23 cellular contexts compared by ENCODE assay signal in the genomic region with DNA sequence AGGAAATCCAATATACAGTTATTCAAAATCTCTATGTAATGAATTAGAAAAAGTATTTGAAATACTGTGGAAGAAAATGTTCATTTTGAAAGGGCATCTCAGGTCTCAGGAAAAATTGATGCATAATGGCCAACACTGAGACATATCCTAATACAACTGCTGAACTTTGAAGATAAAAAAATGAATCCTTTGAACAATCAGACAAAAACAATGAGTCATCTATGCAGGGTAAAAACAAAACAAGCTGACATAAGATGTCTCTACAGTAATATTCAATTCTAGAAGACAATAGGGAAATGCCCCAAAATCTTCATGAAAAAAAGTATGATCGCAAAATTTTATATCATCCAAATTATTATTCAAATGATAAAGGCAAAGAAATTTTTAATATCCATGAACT. TPM values are rescaled to one million over a fixed set of nuclear protein-coding genes. Genes with fewer than 3 reads are reported as not detected.
DNase-seq lines count a peak whose midpoint lies in the region; ATAC-seq, FAIRE-seq and TF ChIP-seq lines count a peak whose summit lies in the region.
"Had no signal": no experiment of that assay in that cellular context is flagged by ENCODE, and none has a peak within 500 bp of the region (broad histone marks: within the 10 kb centered on the region; RNA-seq: fewer than 3 reads in every experiment).

No MANE protein-coding gene starts in this region.

- H3K4me1 ChIP-seq in keratinocyte (ENCODE audit: control insufficient read depth, extremely low read depth, insufficient read depth, low read length), result peaks cover 6% of the 10 kb centered on the region
- H3K4me1 ChIP-seq: parathyroid adenoma had no signal

- peak; percentile 3 for DNase-seq in DMS53 (lab: John Stamatoyannopoulos, UW)
- DNase-seq in DMS53 treated with DMSO at 0.1 percent for 48 hours (lab: John Stamatoyannopoulos, UW; ENCODE audit: unreplicated experiment), result no peak
- peak; percentile 13 for DNase-seq in GM10248 (ENCODE audit: extremely low spot score)
- DNase-seq in amniotic epithelial cell (ENCODE audit: low read depth), result peak; percentile 63
- no peak for DNase-seq in keratinocyte (ENCODE audit: low read depth, low spot score)
- DNase-seq in DMS 273 (lab: John Stamatoyannopoulos, UW; ENCODE audit: unreplicated experiment), result no peak
- DNase-seq: Calu3; foreskin melanocyte; H7; mesenchymal stem cell; naive thymus-derived CD8-positive, alpha-beta T cell; NCI-H1436 treated with DMSO at 0.1 percent for 48 hours; NCI-H2171 treated with DMSO at 0.1 percent for 48 hours; SHP77; sigmoid colon; stimulated activated naive CD4-positive, alpha-beta T cell; transverse colon had no signal

- no peak overlapping the region for H3K4me2 ChIP-seq in keratinocyte (ENCODE audit: control insufficient read depth, extremely low read depth, insufficient read depth, low read depth, low read length)

- H3K27me3 ChIP-seq in keratinocyte (ENCODE audit: control insufficient read depth, extremely low read depth, insufficient read depth, low read length), result no peaks in the 10 kb centered on the region
- H3K27me3 ChIP-seq: sigmoid colon, transverse colon had no signal

- no peak overlapping the region for H2AFZ ChIP-seq in keratinocyte (ENCODE audit: control insufficient read depth, low read length)
- H2AFZ ChIP-seq: parathyroid adenoma had no signal

- TF ChIP-seq CTCF in GM10248 (IDR thresholded peaks at IDR 0.05; ENCODE audit: control extremely low read depth, extremely low read depth, low read depth, missing control alignments) (no peak), keratinocyte (optimal IDR thresholded peaks at IDR 0.05 in 1 of 3, IDR thresholded peaks at IDR 0.05 in 1 of 3, conservative IDR thresholded peaks at IDR 0.05 in 1 of 3; ENCODE audit: extremely low read depth in 1 of 3, insufficient read depth in 2 of 3, low read length in 3 of 3) (no peak)

- CTCF ChIA-PET in GM10248 (lab: Yijun Ruan, JAX), result no interaction called here

- H3K9me1 ChIP-seq in keratinocyte (ENCODE audit: control insufficient read depth, extremely low read depth, insufficient read depth, low read length), result no peaks in the 10 kb centered on the region

- H3K9ac ChIP-seq in keratinocyte (ENCODE audit: control insufficient read depth, extremely low read depth, insufficient read depth, low read length), result no peak overlapping the region
- H3K9ac ChIP-seq: parathyroid adenoma had no signal

- no peak for ATAC-seq in GM18873 (IDR thresholded peaks at IDR 0.05; ENCODE audit: low FRiP score, unreplicated experiment)
- no peak for ATAC-seq in GM18909 (IDR thresholded peaks at IDR 0.05; ENCODE audit: poor library complexity, unreplicated experiment)
- ATAC-seq: naive thymus-derived CD8-positive, alpha-beta T cell had no signal

- H3K4me3 ChIP-seq in keratinocyte (ENCODE audit: control insufficient read depth in 2 of 3, extremely low read depth in 1 of 3, insufficient read depth in 2 of 3, low read depth in 1 of 3, low read length in 3 of 3), result no peak overlapping the region
- H3K4me3 ChIP-seq: coronary artery, sigmoid colon, transverse colon had no signal

- POLR2A ChIA-PET in GM10248 (lab: Yijun Ruan, JAX), result no interaction called here

- H3K9me3 ChIP-seq in keratinocyte (ENCODE audit: control insufficient read depth, low read depth, low read length), result no peaks in the 10 kb centered on the region
- H3K9me3 ChIP-seq: sigmoid colon, transverse colon had no signal

- FAIRE-seq in keratinocyte (lab: Jason Lieb, UNC), result peak; percentile 65

- no peak overlapping the region for H3K27ac ChIP-seq in keratinocyte (ENCODE audit: control insufficient read depth, insufficient read depth, low read length)
- H3K27ac ChIP-seq: 22Rv1, coronary artery, parathyroid adenoma, sigmoid colon, transverse colon, VCaP had no signal

- no peaks in the 10 kb centered on the region for H4K20me1 ChIP-seq in keratinocyte (ENCODE audit: control insufficient read depth, extremely low read depth, insufficient read depth, low read length)

- dilution Hi-C loops in keratinocyte (cut with MboI; ENCODE audit: extremely low pct_ligation_motif_present, low sequenced_read_pairs), result no loop called here

- H3K36me3 ChIP-seq in keratinocyte (ENCODE audit: control insufficient read depth in 2 of 2, extremely low read depth in 1 of 2, insufficient read depth in 2 of 2, low read length in 2 of 2), result no peaks in the 10 kb centered on the region
- H3K36me3 ChIP-seq: sigmoid colon, transverse colon had no signal

- no peaks in the 10 kb centered on the region for H3K79me2 ChIP-seq in keratinocyte (ENCODE audit: control insufficient read depth, insufficient read depth, low read length)
- H3K79me2 ChIP-seq: parathyroid adenoma had no signal

RNA-seq across cellular contexts. Expression of a gene that starts 34.0 kb away (rescaled TPM):
- 4.0 to 8.7 TPM (median 4.0 TPM) in 3 replicates for polyA plus RNA-seq in keratinocyte
- polyA plus RNA-seq in keratinocyte (2011; ENCODE audit: low read depth), result 10.5 TPM
- polyA plus RNA-seq in keratinocyte (2011; cell fraction: cytosol; rRNA removed), result 2.2 and 4.7 TPM in 2 replicates
- 7.9 and 11.8 TPM in 2 replicates for polyA plus RNA-seq in keratinocyte (2011; cell fraction: nucleus; rRNA removed)
- polyA plus RNA-seq in keratinocyte (2012; ENCODE audit: low replicate concordance), result 3.5 and 5.7 TPM in 2 replicates
- 1.4 to 10.7 TPM (median 8.9 TPM) in 3 replicates for polyA minus RNA-seq in keratinocyte
- 4.4 TPM for polyA minus RNA-seq in keratinocyte (2011; cell fraction: cytosol; rRNA and poly(A)+ RNA removed)
- 10.3 and 21.6 TPM in 2 replicates for polyA minus RNA-seq in keratinocyte (2011; cell fraction: nucleus; rRNA and poly(A)+ RNA removed)

Comparison
In these comparisons a context has a peak if more than half of its experiments do, and no peak if none do; other contexts are left out.
1. DNase-seq: peak in DMS53 (single experiment), GM10248 (single experiment) and amniotic epithelial cell (single experiment); none in DMS53 treated with DMSO at 0.1 percent for 48 hours (single experiment), keratinocyte (single experiment) and DMS 273 (single experiment).